Comparison of ENCODE assay signal across 20 cellular contexts in genomic region chr6:73234732-73235131, GRCh38. TPM values are rescaled to one million over a fixed set of nuclear protein-coding genes. Genes with fewer than 3 reads are reported as not detected.
DNase-seq lines count a peak whose midpoint lies in the region; ATAC-seq and TF ChIP-seq lines count a peak whose summit lies in the region.
"Had no signal": no experiment of that assay in that cellular context is flagged by ENCODE, and none has a peak within 500 bp of the region (broad histone marks: within the 10 kb centered on the region; RNA-seq: fewer than 3 reads in every experiment).

No MANE protein-coding gene starts in this region.

- no peaks in the 10 kb centered on the region for H3K9me3 Mint-ChIP-seq in type B pancreatic cell
- H3K9me3 Mint-ChIP-seq in activated CD4-positive, alpha-beta T cell treated with anti-CD3 and anti-CD28 coated beads, Interleukin-2, amount 10 ng/mL, durations not matched to agents 24 days and 14 days: no peaks in the 10 kb centered on the region
- H3K9me3 Mint-ChIP-seq: brain; CD8-positive, alpha-beta memory T cell; naive thymus-derived CD4-positive, alpha-beta T cell; stimulated activated effector memory CD8-positive, alpha-beta T cell treated with anti-CD3 and anti-CD28 coated beads, Interleukin-12 subunit alpha, Interleukin-12 subunit beta, amount 100 ng/mL, for 72 hours had no signal

- H3K36me3 Mint-ChIP-seq in type B pancreatic cell: no peaks in the 10 kb centered on the region
- H3K36me3 Mint-ChIP-seq in activated CD4-positive, alpha-beta T cell treated with anti-CD3 and anti-CD28 coated beads, Interleukin-2, amount 10 ng/mL, durations not matched to agents 24 days and 14 days (ENCODE audit: low read depth): no peaks in the 10 kb centered on the region
- H3K36me3 Mint-ChIP-seq: brain; CD8-positive, alpha-beta memory T cell; naive thymus-derived CD4-positive, alpha-beta T cell; stimulated activated effector memory CD8-positive, alpha-beta T cell treated with anti-CD3 and anti-CD28 coated beads, Interleukin-12 subunit alpha, Interleukin-12 subunit beta, amount 100 ng/mL, for 72 hours had no signal

- H3K9me3 ChIP-seq in MG63 (0 out of 2 replicates have a peak, but pooled peaks cover 2% of the 10 kb centered on the region), WERI-Rb-1 (ENCODE audit: severe bottlenecking) (no peaks in the 10 kb centered on the region)
- H3K9me3 ChIP-seq: upper lobe of right lung had no signal

- ATAC-seq in omental fat pad (ENCODE audit: low FRiP score) (peak; percentile 72), HG02973 (IDR thresholded peaks at IDR 0.05; ENCODE audit: unreplicated experiment) (no peak)
- ATAC-seq: naive thymus-derived CD4-positive, alpha-beta T cell; stimulated activated effector memory CD8-positive, alpha-beta T cell treated with anti-CD3 and anti-CD28 coated beads, Interleukin-12 subunit alpha, Interleukin-12 subunit beta, amount 100 ng/mL, for 72 hours; upper lobe of right lung had no signal

- no peak overlapping the region for H3K4me3 Mint-ChIP-seq in type B pancreatic cell
- H3K4me3 Mint-ChIP-seq in activated CD4-positive, alpha-beta T cell treated with anti-CD3 and anti-CD28 coated beads, Interleukin-2, amount 10 ng/mL, durations not matched to agents 24 days and 14 days: no peak overlapping the region
- H3K4me3 Mint-ChIP-seq: brain; CD8-positive, alpha-beta memory T cell; naive thymus-derived CD4-positive, alpha-beta T cell; stimulated activated effector memory CD8-positive, alpha-beta T cell treated with anti-CD3 and anti-CD28 coated beads, Interleukin-12 subunit alpha, Interleukin-12 subunit beta, amount 100 ng/mL, for 72 hours had no signal

- H3K4me3 ChIP-seq in MG63: no peak overlapping the region
- no peak overlapping the region for H3K4me3 ChIP-seq in cardiac fibroblast (replicated peaks in 1 of 2; ENCODE audit: low read depth in 2 of 2, low read length in 2 of 2)
- H3K4me3 ChIP-seq in WERI-Rb-1 (ENCODE audit: low read depth, low read length): no peak overlapping the region
- H3K4me3 ChIP-seq: upper lobe of right lung had no signal

- DNase-seq in EH (ENCODE audit: low read depth): peak; percentile 82
- DNase-seq in MG63: peak; percentile 57
- peak; percentile 33 to 88 for DNase-seq in cardiac fibroblast (ENCODE audit: low read depth in 2 of 2)
- no peak for DNase-seq in omental fat pad (ENCODE audit: low spot score)
- no peak for DNase-seq in type B pancreatic cell (ENCODE audit: extremely low spot score, unreplicated experiment)
- no peak for DNase-seq in WERI-Rb-1
- no peak for DNase-seq in activated CD4-positive, alpha-beta T cell treated with anti-CD3 and anti-CD28 coated beads, Interleukin-2, amount 10 ng/mL, durations not matched to agents 24 days and 14 days
- DNase-seq: activated gamma-delta T cell; CD8-positive, alpha-beta memory T cell; effector CD4-positive, alpha-beta T cell; GF-D8; GOT3; naive thymus-derived CD4-positive, alpha-beta T cell; retina; SHP77 treated with DMSO at 0.1 percent for 48 hours; stimulated activated CD4-positive, alpha-beta T cell treated with anti-CD3 and anti-CD28 coated beads, Interleukin-4, amount 100 ng/mL, for 4 hours; upper lobe of right lung had no signal

- intact Hi-C loops in activated CD4-positive, alpha-beta T cell treated with anti-CD3 and anti-CD28 coated beads, Interleukin-2, amount 10 ng/mL, durations not matched to agents 24 days and 14 days (cut with micrococcal nuclease): no loop called here

- H3K36me3 ChIP-seq in MG63 (no peaks in the 10 kb centered on the region), WERI-Rb-1 (no peaks in the 10 kb centered on the region)
- H3K36me3 ChIP-seq: upper lobe of right lung had no signal

- TF ChIP-seq CTCF in cardiac fibroblast (IDR thresholded peaks at IDR 0.05; ENCODE audit: low read depth, low read length) (no peak), omental fat pad (IDR thresholded peaks at IDR 0.05) (no peak), type B pancreatic cell (conservative IDR thresholded peaks at IDR 0.05) (no peak), WERI-Rb-1 (IDR thresholded peaks at IDR 0.05; ENCODE audit: low read depth, low read length) (no peak)

- H3K27me3 Mint-ChIP-seq in type B pancreatic cell: no peaks in the 10 kb centered on the region
- H3K27me3 Mint-ChIP-seq in activated CD4-positive, alpha-beta T cell treated with anti-CD3 and anti-CD28 coated beads, Interleukin-2, amount 10 ng/mL, durations not matched to agents 24 days and 14 days: no peaks in the 10 kb centered on the region
- H3K27me3 Mint-ChIP-seq: CD8-positive, alpha-beta memory T cell had no signal

- H3K27ac Mint-ChIP-seq in type B pancreatic cell: no peak overlapping the region
- no peak overlapping the region for H3K27ac Mint-ChIP-seq in activated CD4-positive, alpha-beta T cell treated with anti-CD3 and anti-CD28 coated beads, Interleukin-2, amount 10 ng/mL, durations not matched to agents 24 days and 14 days
- H3K27ac Mint-ChIP-seq: CD8-positive, alpha-beta memory T cell; naive thymus-derived CD4-positive, alpha-beta T cell; stimulated activated effector memory CD8-positive, alpha-beta T cell treated with anti-CD3 and anti-CD28 coated beads, Interleukin-12 subunit alpha, Interleukin-12 subunit beta, amount 100 ng/mL, for 72 hours had no signal

- H3K27me3 ChIP-seq in MG63: no peaks in the 10 kb centered on the region
- H3K27me3 ChIP-seq in WERI-Rb-1 (ENCODE audit: insufficient read depth, low read depth, severe bottlenecking): no peaks in the 10 kb centered on the region
- H3K27me3 ChIP-seq: upper lobe of right lung had no signal

- no peak overlapping the region for H3K27ac ChIP-seq in WERI-Rb-1
- H3K27ac ChIP-seq: upper lobe of right lung had no signal

- no peaks in the 10 kb centered on the region for H3K4me1 Mint-ChIP-seq in type B pancreatic cell (ENCODE audit: unreplicated experiment)
- H3K4me1 Mint-ChIP-seq in activated CD4-positive, alpha-beta T cell treated with anti-CD3 and anti-CD28 coated beads, Interleukin-2, amount 10 ng/mL, durations not matched to agents 24 days and 14 days: no peaks in the 10 kb centered on the region
- H3K4me1 Mint-ChIP-seq: brain; CD8-positive, alpha-beta memory T cell; naive thymus-derived CD4-positive, alpha-beta T cell; stimulated activated effector memory CD8-positive, alpha-beta T cell treated with anti-CD3 and anti-CD28 coated beads, Interleukin-12 subunit alpha, Interleukin-12 subunit beta, amount 100 ng/mL, for 72 hours had no signal

RNA-seq across cellular contexts. Expression of gene KHDC1L, which starts 9.4 kb away (rescaled TPM):
- total RNA-seq in MG63 (2014; rRNA removed; shearing (Covaris generic); ENCODE audit: low replicate concordance): not detected in 2 replicates
- total RNA-seq in omental fat pad: not detected
- total RNA-seq in type B pancreatic cell (ENCODE audit: low replicate concordance): 0.75 TPM in 1 of 2 replicates, not detected in the other
- total RNA-seq in activated CD4-positive, alpha-beta T cell treated with anti-CD3 and anti-CD28 coated beads, Interleukin-2, amount 10 ng/mL, durations not matched to agents 24 days and 14 days: not detected in 2 replicates
- total RNA-seq: naive thymus-derived CD4-positive, alpha-beta T cell; upper lobe of right lung had no signal

RNA-seq across cellular contexts. Expression of gene KHDC1, which starts 28.3 kb away (rescaled TPM):
- 2.3 and 3.5 TPM in 2 replicates for total RNA-seq in MG63 (2014; rRNA removed; shearing (Covaris generic); ENCODE audit: low replicate concordance)
- total RNA-seq in omental fat pad (1 to 10 TPM in 2 of 4 donors, under 1 TPM in 2; 0.79 to 2.5 (median 1.1) TPM), type B pancreatic cell (ENCODE audit: low replicate concordance) (2.0 and 5.3 TPM in 2 replicates)
- total RNA-seq in activated CD4-positive, alpha-beta T cell treated with anti-CD3 and anti-CD28 coated beads, Interleukin-2, amount 10 ng/mL, durations not matched to agents 24 days and 14 days: 5.1 and 5.2 TPM in 2 replicates

Comparison
In these comparisons a context has a peak if more than half of its experiments do, and no peak if none do; other contexts are left out.
1. DNase-seq: peak in EH (single experiment), MG63 (single experiment) and cardiac fibroblast (2 of 2); none in omental fat pad (single experiment), type B pancreatic cell (single experiment), WERI-Rb-1 (single experiment) and activated CD4-positive, alpha-beta T cell treated with anti-CD3 and anti-CD28 coated beads, Interleukin-2, amount 10 ng/mL, durations not matched to agents 24 days and 14 days (single experiment).